ENCODE assay signal across 17 cellular contexts in genomic region chr16:19829844-19830703, GRCh38. TPM values are rescaled to one million over a fixed set of nuclear protein-coding genes. Genes with fewer than 3 reads are reported as not detected.
DNase-seq lines count a peak whose midpoint lies in the region; ATAC-seq, FAIRE-seq and TF ChIP-seq lines count a peak whose summit lies in the region.
"Had no signal": no experiment of that assay in that cellular context is flagged by ENCODE, and none has a peak within 500 bp of the region (broad histone marks: within the 10 kb centered on the region; RNA-seq: fewer than 3 reads in every experiment).

No MANE protein-coding gene starts in this region.

- no peak overlapping the region for H3K14ac ChIP-seq in H9 (ENCODE audit: insufficient read depth, low read length)

- no peak overlapping the region for H3K27ac ChIP-seq in GM12878 (ENCODE audit: control insufficient read depth, insufficient read depth)
- no peak overlapping the region for H3K27ac ChIP-seq in HepG2 (ENCODE audit: extremely low read length, insufficient read depth, low read length)
- peak overlapping the region; percentile 17 for H3K27ac ChIP-seq in parathyroid adenoma
- H3K27ac ChIP-seq in H9 (ENCODE audit: insufficient read length, low read depth, low read length), result no peak overlapping the region
- H3K27ac ChIP-seq: KMS-11 had no signal

- intact Hi-C loops in GM12878 (cut with micrococcal nuclease; ENCODE audit: unreplicated experiment), result no loop called here
- intact Hi-C loops in HepG2 (cut with micrococcal nuclease; ENCODE audit: unreplicated experiment), result no loop called here
- intact Hi-C loops in activated T-helper 1 cell treated with anti-CD3 and anti-CD28 coated beads, Interleukin-12 subunit alpha, Interleukin-12 subunit beta, Interleukin-2, Interleukin-4 antibody, amounts not matched to agents 30 ng/mL and 10 ng/mL and 1 ng/mL, durations not matched to agents 14 hours and 24 hours and 36 hours (cut with micrococcal nuclease), result no loop called here

- H2AK5ac ChIP-seq in H9 (ENCODE audit: insufficient read length, low read length), result no peak overlapping the region

- no TSS peak for BruUV-seq in GM12878 (replicated peaks; lab: Mats Ljungman, UMichigan)
- no TSS peak for BruUV-seq in HepG2 (replicated peaks; lab: Mats Ljungman, UMichigan)

- H3K36me3 ChIP-seq in GM12878 (ENCODE audit: control insufficient read depth in 2 of 2, insufficient read depth in 2 of 2, low read length in 1 of 2), result no peaks in the 10 kb centered on the region
- H3K36me3 ChIP-seq in HepG2 (replicated peaks in 1 of 2; ENCODE audit: control insufficient read depth in 1 of 2, insufficient read depth in 2 of 2, low read length in 2 of 2), result no peaks in the 10 kb centered on the region
- H3K36me3 ChIP-seq in parathyroid adenoma (ENCODE audit: control insufficient read depth, insufficient read depth, low read length), result no peaks in the 10 kb centered on the region

- TF ChIP-seq POLR2A in GM12878 (IDR thresholded peaks at IDR 0.05; ENCODE audit: low read depth, low read length), result no peak
- TF ChIP-seq POLR2A in HepG2 (IDR thresholded peaks at IDR 0.05; ENCODE audit: insufficient read depth in 1 of 2, low read depth in 2 of 2, low read length in 2 of 2), result no peak

- FAIRE-seq in GM12878 (lab: Jason Lieb, UNC) (no peak), HepG2 (lab: Jason Lieb, UNC) (no peak)
- FAIRE-seq: A549, G401.6, RCC 7860 had no signal

- no peak overlapping the region for H3K56ac ChIP-seq in H9 (ENCODE audit: insufficient read length, low read depth, low read length)

- H3K4me1 ChIP-seq in GM12878 (ENCODE audit: control insufficient read depth, insufficient read depth, low read length) (no peaks in the 10 kb centered on the region), HepG2 (ENCODE audit: insufficient read depth, low read length) (no peaks in the 10 kb centered on the region), parathyroid adenoma (peaks cover 9% of the 10 kb centered on the region), H9 (ENCODE audit: insufficient read depth, low read length) (no peaks in the 10 kb centered on the region)

- H3K9me3 ChIP-seq in GM12878 (replicated peaks; ENCODE audit: control insufficient read depth, insufficient read depth, low read length) (no peaks in the 10 kb centered on the region), HepG2 (ENCODE audit: low read length) (no peaks in the 10 kb centered on the region), parathyroid adenoma (ENCODE audit: control insufficient read depth, low read length) (no peaks in the 10 kb centered on the region), H9 (ENCODE audit: control insufficient read depth, low read depth, low read length) (no peaks in the 10 kb centered on the region)
- H3K9me3 ChIP-seq: A549 had no signal

- in situ Hi-C loops in G401 (cut with HindIII; ENCODE audit: low sequenced_read_pairs) (loop anchor here (10.0 kb wide), 1 partner anchor 85 kb away; no protein-coding TSS in a partner anchor), GM12878 (cut with MboI) (no loop called here), HepG2 (cut with HindIII; ENCODE audit: extremely low pct_ligation_motif_present, low pct_unique_long_range_greater_than_20kb) (no loop called here)

- TF ChIP-seq CTCF in GM12878 (IDR thresholded peaks at IDR 0.05 in 2 of 3, conservative IDR thresholded peaks at IDR 0.05 in 1 of 3; ENCODE audit: control insufficient read depth in 2 of 3, extremely low read depth in 1 of 3, insufficient read depth in 1 of 3, low read depth in 3 of 3, low read length in 3 of 3), result no peak
- no peak for TF ChIP-seq CTCF in HepG2 (CRISPR knock-in tag; IDR thresholded peaks at IDR 0.05)
- no peak for TF ChIP-seq CTCF in parathyroid adenoma (IDR thresholded peaks at IDR 0.05)
- no peak for TF ChIP-seq CTCF in H9 (conservative IDR thresholded peaks at IDR 0.05)

- H4K20me1 ChIP-seq in GM12878 (ENCODE audit: control insufficient read depth, insufficient read depth) (no peaks in the 10 kb centered on the region), HepG2 (ENCODE audit: insufficient read depth, low read length) (no peaks in the 10 kb centered on the region), H9 (ENCODE audit: control insufficient read depth, insufficient read depth, insufficient read length) (no peaks in the 10 kb centered on the region)

- WGBS in GM12878 (ENCODE audit: insufficient coverage, insufficient replicate concordance, low lambda C conversion rate, missing lambda C conversion rate), result 42% methylated on average over 9 of the region's 9 CpGs
- WGBS in HepG2 (ENCODE audit: low lambda C conversion rate), result 71% methylated on average over 9 of the region's 9 CpGs
- no CpG with 5 or more reads among the region's 9 CpGs for WGBS in H9 (ENCODE audit: extremely low coverage, insufficient read length, low lambda C conversion rate)

- no peaks in the 10 kb centered on the region for H3K9me3 Mint-ChIP-seq in activated T-helper 1 cell treated with anti-CD3 and anti-CD28 coated beads, Interleukin-12 subunit alpha, Interleukin-12 subunit beta, Interleukin-2, Interleukin-4 antibody, amounts not matched to agents 30 ng/mL and 10 ng/mL and 1 ng/mL, durations not matched to agents 14 hours and 24 hours and 36 hours
- H3K9me3 Mint-ChIP-seq in H9, result no peaks in the 10 kb centered on the region

- no peak overlapping the region for H2BK120ac ChIP-seq in H9 (ENCODE audit: low read depth, low read length, poor library complexity, severe bottlenecking)

- H3K4ac ChIP-seq in H9 (ENCODE audit: low read depth, low read length), result no peak overlapping the region

- no peak overlapping the region for H3K4me3 ChIP-seq in GM12878
- H3K4me3 ChIP-seq in HepG2 (replicated peaks in 1 of 3; ENCODE audit: insufficient read depth in 1 of 3, low read depth in 2 of 3, low read length in 3 of 3), result no peak overlapping the region
- H3K4me3 ChIP-seq in parathyroid adenoma (ENCODE audit: low read depth, low read length), result no peak overlapping the region
- H3K4me3 ChIP-seq: A549 had no signal

- CTCF ChIA-PET in GM12878 (lab: Yijun Ruan, JAX) (interaction anchor here (1.1 kb wide), 1 partner anchor 70 kb away, joined by 3 read pairs; no protein-coding TSS in a partner anchor), HepG2 (lab: Yijun Ruan, JAX; ENCODE audit: low intra/inter-chr PET ratio, low total read pairs) (no interaction called here)

- POLR2A ChIA-PET in GM12878 (lab: Charles Lee) (no interaction called here), HepG2 (lab: Yijun Ruan, JAX) (no interaction called here)

- no peaks in the 10 kb centered on the region for H3K23me2 ChIP-seq in H9 (ENCODE audit: insufficient read length, low read depth, low read length, poor library complexity, severe bottlenecking)

- no peak overlapping the region for H2BK15ac ChIP-seq in H9 (ENCODE audit: low read depth, low read length)

- RAD21 ChIA-PET in GM12878 (lab: Charles Lee; ENCODE audit: unreplicated experiment), result no interaction called here

- no peak overlapping the region for H2BK20ac ChIP-seq in H9 (ENCODE audit: low read depth, low read length, poor library complexity, severe bottlenecking)

- no peak overlapping the region for H3T11ph ChIP-seq in H9 (ENCODE audit: low read length)

- no peaks in the 10 kb centered on the region for H3K27me3 Mint-ChIP-seq in activated T-helper 1 cell treated with anti-CD3 and anti-CD28 coated beads, Interleukin-12 subunit alpha, Interleukin-12 subunit beta, Interleukin-2, Interleukin-4 antibody, amounts not matched to agents 30 ng/mL and 10 ng/mL and 1 ng/mL, durations not matched to agents 14 hours and 24 hours and 36 hours (ENCODE audit: insufficient read depth)
- no peaks in the 10 kb centered on the region for H3K27me3 Mint-ChIP-seq in H9 (ENCODE audit: low read depth)

- H3K4me2 ChIP-seq in GM12878 (ENCODE audit: control insufficient read depth, insufficient read depth) (no peak overlapping the region), HepG2 (ENCODE audit: low read depth, low read length) (no peak overlapping the region), parathyroid adenoma (ENCODE audit: low read length) (no peak overlapping the region), H9 (ENCODE audit: insufficient read depth, insufficient read length, low read length) (no peak overlapping the region)
- H3K4me2 ChIP-seq: A549, KMS-11 had no signal

- no peak for TF ChIP-seq EP300 in GM12878 (IDR thresholded peaks at IDR 0.05; ENCODE audit: borderline replicate concordance in 1 of 2, control insufficient read depth in 1 of 2, low read depth in 2 of 2, low read length in 2 of 2)
- TF ChIP-seq EP300 in HepG2 (IDR thresholded peaks at IDR 0.05; ENCODE audit: low read depth in 2 of 2, low read length in 2 of 2), result no peak
- TF ChIP-seq EP300 in HepG2 (CRISPR knock-in tag; IDR thresholded peaks at IDR 0.05; ENCODE audit: borderline replicate concordance), result no peak

- no peak overlapping the region for H3K23ac ChIP-seq in H9 (ENCODE audit: insufficient read length, low read depth, low read length)

- H3K18ac ChIP-seq in H9 (ENCODE audit: insufficient read length, low read depth, low read length), result no peak overlapping the region

- TF ChIP-seq RAD21 in GM12878 (IDR thresholded peaks at IDR 0.05; ENCODE audit: insufficient read depth, low read depth, low read length) (no peak), HepG2 (CRISPR knock-in tag; IDR thresholded peaks at IDR 0.05) (no peak)

- H4K8ac ChIP-seq in H9 (replicated peaks; ENCODE audit: insufficient read length, low read depth, low read length), result no peak overlapping the region

- H3K4me3 Mint-ChIP-seq in activated T-helper 1 cell treated with anti-CD3 and anti-CD28 coated beads, Interleukin-12 subunit alpha, Interleukin-12 subunit beta, Interleukin-2, Interleukin-4 antibody, amounts not matched to agents 30 ng/mL and 10 ng/mL and 1 ng/mL, durations not matched to agents 14 hours and 24 hours and 36 hours, result no peak overlapping the region
- no peak overlapping the region for H3K4me3 Mint-ChIP-seq in H9

- H3K79me1 ChIP-seq in H9 (ENCODE audit: insufficient read depth, low read depth, low read length, poor library complexity, severe bottlenecking), result no peaks in the 10 kb centered on the region

- H3K79me2 ChIP-seq in GM12878 (ENCODE audit: control insufficient read depth, insufficient read depth, low read length), result no peaks in the 10 kb centered on the region
- no peaks in the 10 kb centered on the region for H3K79me2 ChIP-seq in HepG2 (ENCODE audit: insufficient read depth, low read length)
- no peaks in the 10 kb centered on the region for H3K79me2 ChIP-seq in parathyroid adenoma
- no peaks in the 10 kb centered on the region for H3K79me2 ChIP-seq in H9 (ENCODE audit: insufficient read depth, low read length)

- H2AFZ ChIP-seq in GM12878 (ENCODE audit: control insufficient read depth, low read depth, low read length), result no peak overlapping the region
- no peak overlapping the region for H2AFZ ChIP-seq in HepG2 (ENCODE audit: low read length)
- H2AFZ ChIP-seq in parathyroid adenoma, result peak overlapping the region; percentile 25
- H2AFZ ChIP-seq in H9 (ENCODE audit: low read length), result no peak overlapping the region

- H4K5ac ChIP-seq in H9 (ENCODE audit: insufficient read length, low read depth, low read length), result no peak overlapping the region

- H3K4me1 Mint-ChIP-seq in activated T-helper 1 cell treated with anti-CD3 and anti-CD28 coated beads, Interleukin-12 subunit alpha, Interleukin-12 subunit beta, Interleukin-2, Interleukin-4 antibody, amounts not matched to agents 30 ng/mL and 10 ng/mL and 1 ng/mL, durations not matched to agents 14 hours and 24 hours and 36 hours (ENCODE audit: low read depth), result no peaks in the 10 kb centered on the region
- H3K4me1 Mint-ChIP-seq in H9, result peaks cover 0 to 3% of the 10 kb centered on the region in 2 experiments; a peak in 1 of 4 replicates

- H3K9ac ChIP-seq in GM12878 (ENCODE audit: control insufficient read depth, insufficient read depth, low read length) (no peak overlapping the region), HepG2 (ENCODE audit: insufficient read depth, low read depth, low read length) (no peak overlapping the region), parathyroid adenoma (no peak overlapping the region), H9 (ENCODE audit: extremely low read depth, insufficient read length, low read length) (no peak overlapping the region)
- H3K9ac ChIP-seq: KMS-11 had no signal

- H3K27ac Mint-ChIP-seq in activated T-helper 1 cell treated with anti-CD3 and anti-CD28 coated beads, Interleukin-12 subunit alpha, Interleukin-12 subunit beta, Interleukin-2, Interleukin-4 antibody, amounts not matched to agents 30 ng/mL and 10 ng/mL and 1 ng/mL, durations not matched to agents 14 hours and 24 hours and 36 hours, result no peak overlapping the region
- H3K27ac Mint-ChIP-seq in H9, result no peak overlapping the region; a peak in 2 of 7 replicates

- no peak overlapping the region for H4K91ac ChIP-seq in H9 (ENCODE audit: insufficient read length, low read depth, low read length)

- H3K36me3 Mint-ChIP-seq in activated T-helper 1 cell treated with anti-CD3 and anti-CD28 coated beads, Interleukin-12 subunit alpha, Interleukin-12 subunit beta, Interleukin-2, Interleukin-4 antibody, amounts not matched to agents 30 ng/mL and 10 ng/mL and 1 ng/mL, durations not matched to agents 14 hours and 24 hours and 36 hours (ENCODE audit: low read depth), result no peaks in the 10 kb centered on the region
- H3K36me3 Mint-ChIP-seq in H9 (ENCODE audit: insufficient read depth in 1 of 3, low read depth in 3 of 3), result peaks cover 0 to 2% (median 0%) of the 10 kb centered on the region in 3 experiments; a peak in 1 of 7 replicates

- SMC1A ChIA-PET in GM12878 (lab: Charles Lee; ENCODE audit: uncharacterized antibody, unreplicated experiment), result no interaction called here

- ATAC-seq in GM12878 (no peak), HepG2 (no peak), HG02840 (IDR thresholded peaks at IDR 0.05; ENCODE audit: low FRiP score, unreplicated experiment) (no peak)
- ATAC-seq: A549 had no signal

- H2BK12ac ChIP-seq in H9 (ENCODE audit: insufficient read length, low read depth, low read length), result no peak overlapping the region

- H2BK5ac ChIP-seq in H9 (ENCODE audit: insufficient read length, low read length), result no peak overlapping the region

- DNase-seq in G401 (ENCODE audit: low spot score) (peak; percentile 81), GM12878 (ENCODE audit: low read depth, low spot score) (no peak), HepG2 (ENCODE audit: low spot score) (no peak), hepatic stellate cell (ENCODE audit: low spot score) (no peak), H9 (no peak)
- no peak for DNase-seq in activated T-helper 1 cell treated with anti-CD3 and anti-CD28 coated beads, Interleukin-12 subunit alpha, Interleukin-12 subunit beta, Interleukin-2, Interleukin-4 antibody, amounts not matched to agents 30 ng/mL and 10 ng/mL and 1 ng/mL, durations not matched to agents 14 hours and 24 hours and 36 hours (ENCODE audit: low spot score)
- DNase-seq: DMS79, NCI-H1092, NCI-H774, SHP77 treated with DMSO at 0.1 percent for 48 hours had no signal

- H3K27me3 ChIP-seq in GM12878 (replicated peaks in 1 of 2; ENCODE audit: control insufficient read depth in 2 of 2, insufficient read depth in 2 of 2, low read length in 1 of 2) (no peaks in the 10 kb centered on the region; a peak in 1 of 4 replicates), HepG2 (ENCODE audit: control insufficient read depth in 1 of 2, insufficient read depth in 2 of 2, low read length in 2 of 2) (no peaks in the 10 kb centered on the region), parathyroid adenoma (ENCODE audit: control insufficient read depth, insufficient read depth, low read length) (no peaks in the 10 kb centered on the region), H9 (ENCODE audit: insufficient read depth, low read length) (no peaks in the 10 kb centered on the region)

RNA-seq across cellular contexts. Expression of gene GPRC5B, which starts 54.6 kb away (rescaled TPM):
- total RNA-seq in G401 (2014; rRNA removed; shearing (Covaris generic)), result 0.88 and 2.5 TPM in 2 replicates
- 0.27 and 0.33 TPM in 2 replicates for total RNA-seq in GM12878 (2013; cell fraction: nucleolus; rRNA removed)
- total RNA-seq in GM12878 (2014; rRNA removed) (under 0.01 TPM in 1 of 2 replicates, not detected in the other), GM12878 (2014; rRNA removed; fragmentation: Illumina TruSeq; extraction: Trizol) (0.04 TPM in 1 of 2 replicates, not detected in the other), GM12878 (2021) (0.23 and 0.32 TPM in 2 replicates), HepG2 (2016; rRNA removed; fragmentation: Illumina TruSeq; extraction: Trizol) (0.24 and 0.53 TPM in 2 replicates), H9 (2021) (137 and 138 TPM in 2 replicates)
- not detected for polyA plus RNA-seq in GM12878 (2011; ENCODE audit: low read depth)
- polyA plus RNA-seq in GM12878 (2011; rRNA removed) (0.01 and 0.12 TPM in 2 replicates), GM12878 (2014; fragmentation: Illumina TruSeq; extraction: Trizol) (0.07 and 0.35 TPM in 2 replicates), GM12878 (2014; fragmentation: Nextera tagmentation; extraction: Ambion mirVana) (under 1 TPM in 1 of 2 experiments, not detected in 1; 0.40 TPM), GM12878 (2014; rRNA removed) (0.03 and 0.27 TPM in 2 replicates), GM12878 (2016; fragmentation: Nextera tagmentation; extraction: Ambion mirVana) (under 1 TPM; 0.33 to 0.42 TPM), HepG2 (2011; rRNA removed) (0.46 and 0.52 TPM in 2 replicates)
- 0.05 and 0.18 TPM in 2 replicates for polyA plus RNA-seq in GM12878 (2011; cell fraction: cytosol; rRNA removed)
- 0.06 and 0.10 TPM in 2 replicates for polyA plus RNA-seq in GM12878 (2011; cell fraction: nucleus; rRNA removed)
- polyA plus RNA-seq in GM12878 (2012), result 0.13 TPM in 1 of 2 replicates, not detected in the other
- polyA minus RNA-seq in GM12878 (2011; rRNA and poly(A)+ RNA removed), result not detected in 2 replicates
- not detected in 2 replicates for polyA minus RNA-seq in GM12878 (2011; cell fraction: cytosol; rRNA and poly(A)+ RNA removed)
- polyA minus RNA-seq in GM12878 (2011; cell fraction: nucleus; rRNA and poly(A)+ RNA removed), result not detected in 2 replicates
- total RNA-seq in HepG2 (2016; cell fraction: cytosol; rRNA removed; fragmentation: Illumina TruSeq; extraction: Trizol; ENCODE audit: low read depth), result not detected in 2 replicates
- 0.16 and 0.37 TPM in 2 replicates for total RNA-seq in HepG2 (2016; cell fraction: insoluble cytoplasmic fraction; rRNA removed; fragmentation: Illumina TruSeq; extraction: Trizol)
- total RNA-seq in HepG2 (2016; cell fraction: membrane; rRNA removed; fragmentation: Illumina TruSeq; extraction: Trizol), result 0.10 and 0.15 TPM in 2 replicates
- 0.19 and 0.25 TPM in 2 replicates for total RNA-seq in HepG2 (2016; cell fraction: nucleus; rRNA removed; fragmentation: Illumina TruSeq; extraction: Trizol)
- polyA plus RNA-seq in HepG2 (2011; cell fraction: cytosol; rRNA removed), result 0.58 and 0.77 TPM in 2 replicates
- 0.24 and 0.72 TPM in 2 replicates for polyA plus RNA-seq in HepG2 (2011; cell fraction: nucleus; rRNA removed)
- 0.30 and 0.51 TPM in 2 replicates for polyA plus RNA-seq in HepG2 (2012)
- polyA plus RNA-seq in HepG2 (2016; cell fraction: cytosol; fragmentation: Illumina TruSeq; extraction: Trizol; ENCODE audit: low read depth), result 0.07 and 0.14 TPM in 2 replicates
- polyA plus RNA-seq in HepG2 (2016; cell fraction: insoluble cytoplasmic fraction; fragmentation: Illumina TruSeq; extraction: Trizol; ENCODE audit: low read depth), result 0.40 and 0.56 TPM in 2 replicates
- 0.20 and 0.35 TPM in 2 replicates for polyA plus RNA-seq in HepG2 (2016; cell fraction: membrane; fragmentation: Illumina TruSeq; extraction: Trizol; ENCODE audit: low read depth)
- 1.8 and 2.0 TPM in 2 replicates for polyA plus RNA-seq in HepG2 (2016; cell fraction: nucleus; fragmentation: Illumina TruSeq; extraction: Trizol; ENCODE audit: insufficient read depth, low read depth)
- 0.96 and 1.9 TPM in 2 replicates for polyA minus RNA-seq in HepG2 (2011; rRNA and poly(A)+ RNA removed; ENCODE audit: low replicate concordance)
- polyA minus RNA-seq in HepG2 (2011; cell fraction: cytosol; rRNA and poly(A)+ RNA removed), result 0.44 and 0.59 TPM in 2 replicates
- 0.26 and 0.75 TPM in 2 replicates for polyA minus RNA-seq in HepG2 (2011; cell fraction: nucleus; rRNA and poly(A)+ RNA removed)
- not detected in 2 replicates for total RNA-seq in activated T-helper 1 cell treated with anti-CD3 and anti-CD28 coated beads, Interleukin-12 subunit alpha, Interleukin-12 subunit beta, Interleukin-2, Interleukin-4 antibody, amounts not matched to agents 30 ng/mL and 10 ng/mL and 1 ng/mL, durations not matched to agents 14 hours and 24 hours and 36 hours
- total RNA-seq: MCF 10A had no signal

Comparison
In these comparisons a context has a peak if more than half of its experiments do, and no peak if none do; other contexts are left out.
1. RNA of gene GPRC5B, which starts 54.6 kb away (total RNA-seq): 137 to 138 TPM in H9; 0.88 to 2.5 TPM in G401, 0.10 to 0.53 TPM in HepG2, under 0.01 to 0.33 TPM in GM12878 and not detected in activated T-helper 1 cell treated with anti-CD3 and anti-CD28 coated beads, Interleukin-12 subunit alpha, Interleukin-12 subunit beta, Interleukin-2, Interleukin-4 antibody, amounts not matched to agents 30 ng/mL and 10 ng/mL and 1 ng/mL, durations not matched to agents 14 hours and 24 hours and 36 hours; every median in the first group is over 10 times any median in the second.